Comparison of ENCODE assay signal across 1 cellular context in the genomic region with DNA sequence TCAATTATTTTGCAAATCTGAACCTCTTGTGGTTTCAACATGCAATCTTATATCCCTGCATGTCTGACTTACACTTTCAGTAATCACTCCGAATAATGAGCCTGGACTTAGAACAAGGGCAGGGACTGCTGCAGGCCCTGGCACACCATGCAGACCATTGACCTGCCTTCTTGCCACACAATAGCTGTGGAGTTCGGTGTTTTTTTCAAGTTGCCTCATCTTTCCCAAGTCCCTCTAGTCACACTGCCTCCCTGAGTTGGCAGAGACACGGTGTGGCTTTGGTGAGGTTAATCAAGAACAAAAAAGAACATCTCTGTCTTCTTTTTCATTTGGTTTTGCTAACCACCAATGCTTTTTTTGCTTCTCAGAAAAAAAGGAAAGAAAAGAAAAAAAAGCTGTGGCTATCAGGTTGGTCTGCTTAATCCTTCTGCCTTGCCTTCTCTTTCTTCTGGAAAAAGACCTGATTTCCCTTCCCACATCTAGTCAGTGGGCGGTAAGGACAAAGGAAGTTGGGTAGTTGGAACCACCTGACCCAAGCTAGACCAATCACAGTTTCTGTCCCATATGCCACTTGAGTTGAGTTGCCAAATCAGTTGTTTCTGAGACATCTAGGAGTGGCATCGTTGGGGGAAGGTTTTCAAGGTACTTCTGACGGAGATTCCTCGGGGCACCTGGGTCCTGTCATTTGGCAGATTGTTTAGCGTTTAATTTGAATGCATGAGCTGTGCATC.
TF ChIP-seq lines count a peak whose summit lies in the region.

No MANE protein-coding gene starts in this region.

TF ChIP-seq in HepG2, 621 proteins besides CTCF, POLR2A, EP300 and RAD21:
- TF ChIP-seq ZFP36L2 (CRISPR knock-in tag; IDR thresholded peaks at IDR 0.05) (no peak), TCF12 (IDR thresholded peaks at IDR 0.05) (no peak), TCF12 (CRISPR knock-in tag; IDR thresholded peaks at IDR 0.05) (no peak), RORA (CRISPR knock-in tag; IDR thresholded peaks at IDR 0.05) (no peak), CEBPB (IDR thresholded peaks at IDR 0.05; ENCODE audit: borderline replicate concordance, low read depth, low read length) (peak; percentile 70), ZNF24 (IDR thresholded peaks at IDR 0.05) (no peak), REXO4 (CRISPR knock-in tag; IDR thresholded peaks at IDR 0.05; ENCODE audit: borderline replicate concordance) (no peak), SOX5 (CRISPR knock-in tag; IDR thresholded peaks at IDR 0.05; ENCODE audit: borderline replicate concordance) (0 out of 2 replicates have a peak, but pooled peaks have one; percentile 7), LCORL (IDR thresholded peaks at IDR 0.05) (no peak), LCORL (CRISPR knock-in tag; IDR thresholded peaks at IDR 0.05) (0 out of 2 replicates have a peak, but pooled peaks have one; percentile 28), TAF1 (CRISPR knock-in tag; IDR thresholded peaks at IDR 0.05) (no peak), NCOA1 (CRISPR knock-in tag; IDR thresholded peaks at IDR 0.05) (no peak), HNF4A (CRISPR knock-in tag; IDR thresholded peaks at IDR 0.05) (peak; percentile 24; the same call in 1 of the 2 replicates), TARDBP (CRISPR knock-in tag; IDR thresholded peaks at IDR 0.05) (no peak), ZNF878 (CRISPR knock-in tag; IDR thresholded peaks at IDR 0.05) (no peak), CEBPG (CRISPR knock-in tag; IDR thresholded peaks at IDR 0.05) (0 out of 2 replicates have a peak, but pooled peaks have one; percentile 24)
- TF ChIP-seq, protein P1, sequence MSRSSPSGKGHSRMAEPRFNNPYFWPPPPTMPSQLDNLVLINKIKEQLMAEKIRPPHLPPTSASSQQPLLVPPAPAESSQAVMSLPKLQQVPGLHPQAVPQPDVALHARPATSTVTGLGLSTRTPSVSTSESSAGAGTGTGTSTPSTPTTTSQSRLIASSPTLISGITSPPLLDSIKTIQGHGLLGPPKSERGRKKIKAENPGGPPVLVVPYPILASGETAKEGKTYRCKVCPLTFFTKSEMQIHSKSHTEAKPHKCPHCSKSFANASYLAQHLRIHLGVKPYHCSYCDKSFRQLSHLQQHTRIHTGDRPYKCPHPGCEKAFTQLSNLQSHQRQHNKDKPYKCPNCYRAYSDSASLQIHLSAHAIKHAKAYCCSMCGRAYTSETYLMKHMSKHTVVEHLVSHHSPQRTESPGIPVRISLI (CRISPR knock-in tag; IDR thresholded peaks at IDR 0.05; ENCODE audit: borderline replicate concordance): peak; percentile 59; the same call in 1 of the 2 replicates
- TF ChIP-seq, protein P2, sequence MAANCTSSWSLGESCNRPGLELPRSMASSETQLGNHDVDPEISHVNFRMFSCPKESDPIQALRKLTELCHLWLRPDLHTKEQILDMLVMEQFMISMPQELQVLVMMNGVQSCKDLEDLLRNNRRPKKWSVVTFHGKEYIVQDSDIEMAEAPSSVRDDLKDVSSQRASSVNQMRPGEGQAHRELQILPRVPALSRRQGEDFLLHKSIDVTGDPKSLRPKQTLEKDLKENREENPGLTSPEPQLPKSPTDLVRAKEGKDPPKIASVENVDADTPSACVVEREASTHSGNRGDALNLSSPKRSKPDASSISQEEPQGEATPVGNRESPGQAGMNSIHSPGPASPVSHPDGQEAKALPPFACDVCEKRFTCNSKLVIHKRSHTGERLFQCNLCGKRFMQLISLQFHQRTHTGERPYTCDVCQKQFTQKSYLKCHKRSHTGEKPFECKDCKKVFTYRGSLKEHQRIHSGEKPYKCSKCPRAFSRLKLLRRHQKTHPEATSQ (CRISPR knock-in tag; IDR thresholded peaks at IDR 0.05; ENCODE audit: borderline replicate concordance): no peak
TF ChIP-seq in HepG2: peak in this region for 6.
